ENCODE assay signal across 9 cellular contexts in genomic region chr9:36995927-36996471, GRCh38.
A peak's percentile ranks its signal among the peaks of the same experiment; 100 is the strongest.
DNase-seq lines count a peak whose midpoint lies in the region; ATAC-seq and FAIRE-seq lines count a peak whose summit lies in the region.
"Had no signal": no experiment of that assay in that cellular context is flagged by ENCODE, and none has a peak within 500 bp of the region (broad histone marks: within the 10 kb centered on the region; RNA-seq: fewer than 3 reads in every experiment).

No MANE protein-coding gene starts in this region.

- H3K27me3 ChIP-seq in mucosa of rectum (ENCODE audit: control insufficient read depth in 2 of 2, insufficient read depth in 2 of 2, low read length in 2 of 2), result peaks cover 2 to 3% of the 10 kb centered on the region in 2 donors

- FAIRE-seq in G401.6 (lab: Jason Lieb, UNC), result peak; percentile 27
- FAIRE-seq: islet of Langerhans had no signal

- peak; percentile 25 to 65 for DNase-seq in NCI-H524 (lab: John Stamatoyannopoulos, UW)
- peak; percentile 50 to 52 for DNase-seq in activated CD4-positive, alpha-beta T cell treated with anti-CD3 and anti-CD28 coated beads for 4 hours
- DNase-seq in effector CD4-positive, alpha-beta T cell, result peak; percentile 49
- peak; percentile 37 for DNase-seq in stimulated activated naive CD4-positive, alpha-beta T cell treated with Interleukin-2 at 50 U/mL for 16 hours (lab: John Stamatoyannopoulos, UW)

- peak overlapping the region in 1 of 2 donors; percentile 32 for H3K27ac ChIP-seq in mucosa of rectum (ENCODE audit: low read depth in 2 of 2, low read length in 2 of 2)

- ATAC-seq in HG02943 (IDR thresholded peaks at IDR 0.05; ENCODE audit: low read depth, unreplicated experiment) (peak; percentile 30), HG03108 (IDR thresholded peaks at IDR 0.05; ENCODE audit: unreplicated experiment) (no peak)

- peaks cover 5 to 6% of the 10 kb centered on the region in 2 donors for H3K9me3 ChIP-seq in mucosa of rectum (ENCODE audit: control insufficient read depth in 2 of 2, low read length in 2 of 2)

- H3K4me3 ChIP-seq in mucosa of rectum (ENCODE audit: low read length in 2 of 2), result peak overlapping the region; percentile 44 to 67

- H3K9ac ChIP-seq in mucosa of rectum (ENCODE audit: low read depth in 1 of 2, low read length in 2 of 2), result no peak overlapping the region

- peaks cover 4 to 9% of the 10 kb centered on the region in 2 donors for H3K4me1 ChIP-seq in mucosa of rectum (ENCODE audit: control insufficient read depth in 2 of 2, insufficient read depth in 2 of 2, low read length in 2 of 2)

- H3K36me3 ChIP-seq in mucosa of rectum (ENCODE audit: control insufficient read depth in 2 of 2, insufficient read depth in 2 of 2, low read length in 2 of 2), result no peaks in the 10 kb centered on the region
